ENCODE assay signal across 16 cellular contexts in the genomic region with DNA sequence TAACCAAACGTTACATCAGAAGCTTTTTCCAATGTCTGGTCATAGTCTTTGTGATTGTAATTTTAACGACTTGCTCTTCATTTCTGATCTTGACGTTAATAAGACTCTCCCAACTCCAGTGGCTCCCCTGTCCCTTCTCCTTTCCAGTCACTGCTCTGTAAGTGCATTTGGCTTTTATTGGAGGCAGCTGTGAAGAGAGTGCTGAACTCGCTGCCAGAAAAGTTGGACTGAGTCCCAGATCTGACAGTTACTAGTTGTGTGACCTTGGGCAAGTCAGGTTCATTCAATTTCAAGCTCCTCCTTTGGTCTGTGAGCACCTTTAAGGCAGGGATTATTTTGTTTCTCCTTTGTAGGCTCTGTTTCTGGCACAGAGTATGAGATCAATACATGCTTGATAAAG.
DNase-seq lines count a peak whose midpoint lies in the region; ATAC-seq and TF ChIP-seq lines count a peak whose summit lies in the region.
"Had no signal": no experiment of that assay in that cellular context is flagged by ENCODE, and none has a peak within 500 bp of the region (broad histone marks: within the 10 kb centered on the region; RNA-seq: fewer than 3 reads in every experiment).

No MANE protein-coding gene starts in this region.

- H3K9me3 ChIP-seq in BE2C (no peaks in the 10 kb centered on the region), body of pancreas (peaks cover 0 to 3% (median 0%) of the 10 kb centered on the region in 3 donors)
- H3K9me3 ChIP-seq: BLaER1 had no signal

- WGBS in body of pancreas, 2 donors = 26 to 28% methylated on average over 4 of the region's 4 CpGs

- no peak for TF ChIP-seq POLR2A in body of pancreas (IDR thresholded peaks at IDR 0.05)

- H3K27ac Mint-ChIP-seq in activated T-cell treated with anti-CD3 and anti-CD28 coated beads, Interleukin-2, amount 50 U/mL, for 24 hours = no peak overlapping the region
- H3K27ac Mint-ChIP-seq: activated CD4-positive, alpha-beta memory T cell treated with anti-CD3 and anti-CD28 coated beads, Interleukin-2, amount 10 ng/mL, durations not matched to agents 7 days and 5 days; progenitor cell of endocrine pancreas had no signal

- H3K4me3 ChIP-seq in BE2C (ENCODE audit: low read depth, low read length) (no peak overlapping the region), body of pancreas (no peak overlapping the region)
- H3K4me3 ChIP-seq: BLaER1, cardiac muscle cell, PC-9 had no signal

- TF ChIP-seq CTCF in BE2C (IDR thresholded peaks at IDR 0.05; ENCODE audit: low read depth, low read length) (no peak), body of pancreas (IDR thresholded peaks at IDR 0.05) (no peak)

- H3K36me3 Mint-ChIP-seq in activated T-cell treated with anti-CD3 and anti-CD28 coated beads, Interleukin-2, amount 50 U/mL, for 24 hours (ENCODE audit: low read depth) = no peaks in the 10 kb centered on the region

- no peak overlapping the region for H3K27ac ChIP-seq in body of pancreas
- H3K27ac ChIP-seq: BLaER1, cardiac muscle cell, PC-9 had no signal

- no peak overlapping the region for H3K4me3 Mint-ChIP-seq in activated T-cell treated with anti-CD3 and anti-CD28 coated beads, Interleukin-2, amount 50 U/mL, for 24 hours
- H3K4me3 Mint-ChIP-seq: activated CD4-positive, alpha-beta memory T cell treated with anti-CD3 and anti-CD28 coated beads, Interleukin-2, amount 10 ng/mL, durations not matched to agents 7 days and 5 days had no signal

- no peaks in the 10 kb centered on the region for H3K4me1 Mint-ChIP-seq in activated T-cell treated with anti-CD3 and anti-CD28 coated beads, Interleukin-2, amount 50 U/mL, for 24 hours (ENCODE audit: low read depth)
- H3K4me1 Mint-ChIP-seq: activated CD4-positive, alpha-beta memory T cell treated with anti-CD3 and anti-CD28 coated beads, Interleukin-2, amount 10 ng/mL, durations not matched to agents 7 days and 5 days had no signal

- H3K27me3 ChIP-seq in BE2C (no peaks in the 10 kb centered on the region), body of pancreas (no peaks in the 10 kb centered on the region)
- H3K27me3 ChIP-seq: BLaER1, cardiac muscle cell had no signal

- ATAC-seq in body of pancreas (peak; percentile 66), GM21723 (IDR thresholded peaks at IDR 0.05; ENCODE audit: unreplicated experiment) (no peak)

- H3K27me3 Mint-ChIP-seq in activated T-cell treated with anti-CD3 and anti-CD28 coated beads, Interleukin-2, amount 50 U/mL, for 24 hours = peaks cover 54% of the 10 kb centered on the region

- H3K4me1 ChIP-seq in BE2C = no peaks in the 10 kb centered on the region
- peaks cover 12% of the 10 kb centered on the region for H3K4me1 ChIP-seq in body of pancreas
- H3K4me1 ChIP-seq: BLaER1 had no signal

- peaks cover 5% of the 10 kb centered on the region for H3K9me3 Mint-ChIP-seq in activated T-cell treated with anti-CD3 and anti-CD28 coated beads, Interleukin-2, amount 50 U/mL, for 24 hours

- H3K36me3 ChIP-seq in BE2C (no peaks in the 10 kb centered on the region), body of pancreas (replicated peaks in 1 of 2; ENCODE audit: insufficient read depth in 1 of 2, low read depth in 2 of 2) (no peaks in the 10 kb centered on the region)
- H3K36me3 ChIP-seq: BLaER1, cardiac muscle cell had no signal

- intact Hi-C loops in body of pancreas (cut with DNase I) = no loop called here

- DNase-seq in BE2C = peak; percentile 19
- peak; percentile 36 for DNase-seq in M059J (ENCODE audit: low read depth)
- DNase-seq in body of pancreas = peak; percentile 49 to 70 (median 64)
- peak; percentile 73 for DNase-seq in iris pigment epithelial cell (ENCODE audit: low read depth)
- no peak for DNase-seq in middle frontal gyrus (ENCODE audit: extremely low spot score, low spot score)
- DNase-seq in midbrain (lab: John Stamatoyannopoulos, UW) = no peak
- no peak for DNase-seq in activated T-cell treated with anti-CD3 and anti-CD28 coated beads, Interleukin-2, amount 50 U/mL, for 24 hours
- DNase-seq: activated CD4-positive, alpha-beta memory T cell treated with anti-CD3 and anti-CD28 coated beads, Interleukin-2, amount 10 ng/mL, durations not matched to agents 7 days and 5 days; activated effector memory CD4-positive, alpha-beta T cell treated with Interleukin-2 at 50 U/mL for 16 hours; MV-4-11; NCI-H345; PC-9 had no signal

Comparison
In these comparisons a context has a peak if more than half of its experiments do, and no peak if none do; other contexts are left out.
1. DNase-seq: peak in BE2C (single experiment), M059J (single experiment), body of pancreas (4 of 4) and iris pigment epithelial cell (single experiment); none in middle frontal gyrus (single experiment), midbrain (single experiment) and activated T-cell treated with anti-CD3 and anti-CD28 coated beads, Interleukin-2, amount 50 U/mL, for 24 hours (single experiment).